8 cellular contexts compared by ENCODE assay signal in the genomic region with DNA sequence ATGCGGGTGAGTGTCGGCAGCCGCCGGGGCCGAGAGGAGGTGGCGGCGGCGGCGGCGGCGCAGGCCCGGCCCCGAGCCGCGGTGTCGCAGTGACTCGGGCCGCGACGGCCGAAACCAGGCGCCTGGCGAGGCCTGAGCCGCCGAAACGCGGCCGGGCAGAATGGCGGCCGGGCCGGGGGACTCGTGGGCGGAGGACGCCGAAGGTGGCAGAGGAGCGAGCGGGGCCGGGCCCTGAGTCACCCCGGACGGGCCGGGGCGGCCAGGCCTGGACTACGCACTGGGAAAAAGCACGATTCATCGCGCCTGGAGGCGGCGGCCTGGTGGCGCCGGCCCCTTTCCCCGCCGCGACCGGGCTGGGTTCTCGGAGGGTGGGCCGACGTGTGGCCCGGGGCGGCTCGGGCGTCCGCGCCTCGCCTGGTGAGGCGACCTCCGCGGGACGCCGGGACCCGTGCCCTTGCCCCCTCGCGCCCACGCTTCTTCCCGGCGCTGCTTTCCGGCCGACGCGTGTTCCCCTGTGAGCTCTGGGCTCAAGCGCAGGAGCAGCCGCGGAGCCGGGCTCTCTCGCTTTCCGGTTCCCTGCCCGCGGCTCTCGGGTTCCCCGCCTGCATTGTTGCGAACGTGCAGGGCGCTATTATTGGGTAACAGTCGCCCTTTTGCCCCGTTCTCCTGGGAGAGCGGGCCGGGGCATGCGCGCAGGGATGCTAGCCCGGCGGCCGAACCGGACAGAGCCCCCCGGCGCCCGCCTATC. TPM values are rescaled to one million over a fixed set of nuclear protein-coding genes. Genes with fewer than 3 reads are reported as not detected.
DNase-seq lines count a peak whose midpoint lies in the region; ATAC-seq and TF ChIP-seq lines count a peak whose summit lies in the region.

No MANE protein-coding gene starts in this region.

- H3K4me3 ChIP-seq in GM12864 (ENCODE audit: low read depth, low read length) (peak overlapping the region; percentile 93), IMR-90 (ENCODE audit: insufficient read depth, low read depth, low read length) (peak overlapping the region; percentile 92), right lobe of liver (peak overlapping the region; percentile 83 to 93 (median 91))

- H3K9me3 ChIP-seq in IMR-90 (ENCODE audit: control insufficient read depth, insufficient read depth, low read length): no peaks in the 10 kb centered on the region
- no peaks in the 10 kb centered on the region for H3K9me3 ChIP-seq in right lobe of liver

- peak overlapping the region; percentile 69 for H3K14ac ChIP-seq in IMR-90 (replicated peaks; ENCODE audit: low read depth, low read length)

- peaks cover 12% of the 10 kb centered on the region for H3K9me1 ChIP-seq in IMR-90 (ENCODE audit: insufficient read depth, low read length)

- H3K27me3 ChIP-seq in IMR-90 (ENCODE audit: control insufficient read depth, insufficient read depth, low read length): no peaks in the 10 kb centered on the region
- H3K27me3 ChIP-seq in right lobe of liver: no peaks in the 10 kb centered on the region

- WGBS in IMR-90 (ENCODE audit: extremely low coverage in 2 of 2, insufficient read length in 1 of 2), 2 experiments: 0% methylated on average over 91 of the region's 105 CpGs; no CpG with 5 or more reads in 1 of the 2 experiments
- 0% methylated on average over 27 of the region's 105 CpGs for WGBS in right lobe of liver (ENCODE audit: insufficient coverage, low coverage, low lambda C conversion rate, missing lambda C conversion rate)

- 0 out of 2 replicates have a peak overlapping the region, but pooled peaks have one; percentile 25 for H3K23ac ChIP-seq in IMR-90 (ENCODE audit: low read depth, low read length)

- no peak overlapping the region for H2BK120ac ChIP-seq in IMR-90 (ENCODE audit: low read depth, low read length)

- H3K4me2 ChIP-seq in IMR-90 (ENCODE audit: low read depth, low read length): peak overlapping the region; percentile 6; the same call in 1 of the 2 replicates

- peak overlapping the region; percentile 90 for H3K27ac ChIP-seq in IMR-90 (ENCODE audit: insufficient read depth, low read length)
- H3K27ac ChIP-seq in cingulate gyrus (ENCODE audit: low read depth, low read length): peak overlapping the region; percentile 60
- peak overlapping the region; percentile 97 to 100 (median 99) for H3K27ac ChIP-seq in right lobe of liver

- POLR2A ChIA-PET in IMR-90 (lab: Charles Lee; ENCODE audit: unreplicated experiment): interaction anchor here (0.6 kb wide), 1 partner anchor 122 kb away, joined by 13 read pairs; no protein-coding TSS in a partner anchor

- H3K9ac ChIP-seq in IMR-90 (ENCODE audit: low read depth, low read length): peak overlapping the region; percentile 91

- no peak overlapping the region for H2BK15ac ChIP-seq in IMR-90 (ENCODE audit: low read depth, low read length)

- H3K79me1 ChIP-seq in IMR-90 (ENCODE audit: low read depth in 1 of 2, low read length in 2 of 2): peaks cover 0 to 22% of the 10 kb centered on the region in 2 experiments; a peak in 2 of 4 replicates

- H3K56ac ChIP-seq in IMR-90 (ENCODE audit: extremely low read depth, insufficient read depth, low read length): peak overlapping the region; percentile 19; the same call in 1 of the 2 replicates

- DNase-seq in GM12864 (ENCODE audit: low read depth): no peak
- peak; percentile 45 for DNase-seq in IMR-90
- DNase-seq in activated CD4-positive, CD25-positive, alpha-beta regulatory T cell (lab: John Stamatoyannopoulos, UW): peak; percentile 35 to 53 (median 41)
- peak; percentile 74 to 84 (median 80) for DNase-seq in right lobe of liver
- peak; percentile 36 to 56 (median 38) for DNase-seq in stimulated activated CD4-positive, alpha-beta T cell treated with anti-CD3 and anti-CD28 coated beads, TNF-alpha, amount 100 ng/mL, for 48 hours (ENCODE audit: low read depth in 3 of 3)
- no peak for DNase-seq in H4 (ENCODE audit: low spot score)

- in situ Hi-C loops in IMR-90 (cut with MboI; ENCODE audit: low sequenced_read_pairs): no loop called here

- intact Hi-C loops in IMR-90 (cut with micrococcal nuclease) (loop anchor here (2.0 kb wide), 1 partner anchor 186 kb away; a partner anchor contains a TSS), right lobe of liver (cut with DNase I) (no loop called here)

- H2BK20ac ChIP-seq in IMR-90 (ENCODE audit: low read depth, low read length): no peak overlapping the region

- TF ChIP-seq POLR2A in IMR-90 (IDR thresholded peaks at IDR 0.05; ENCODE audit: low read depth, low read length) (no peak), right lobe of liver (IDR thresholded peaks at IDR 0.05) (peak; percentile 61)

- peak overlapping the region; percentile 62; the same call in 1 of the 2 replicates for H3K4ac ChIP-seq in IMR-90 (ENCODE audit: low read depth, low read length)

- peaks cover 10% of the 10 kb centered on the region for H3K4me1 ChIP-seq in IMR-90 (ENCODE audit: control insufficient read depth, insufficient read depth, low read length)
- peaks cover 0 to 24% (median 12%) of the 10 kb centered on the region in 4 donors for H3K4me1 ChIP-seq in right lobe of liver

- H3K18ac ChIP-seq in IMR-90 (ENCODE audit: low read depth, low read length): peak overlapping the region; percentile 32; the same call in 1 of the 2 replicates

- peak overlapping the region; percentile 92 for H2AFZ ChIP-seq in IMR-90 (replicated peaks; ENCODE audit: low read length, poor library complexity)

- H4K91ac ChIP-seq in IMR-90 (ENCODE audit: insufficient read depth, low read depth, low read length): peak overlapping the region; percentile 71; the same call in 1 of the 2 replicates

- H4K8ac ChIP-seq in IMR-90 (ENCODE audit: low read depth in 2 of 2, low read length in 2 of 2): peak overlapping the region in 1 of 2 experiments; percentile 42; a peak in 2 of 4 replicates

- CTCF ChIA-PET in IMR-90 (lab: Yijun Ruan, JAX): no interaction called here

- no peak for TF ChIP-seq RAD21 in IMR-90 (IDR thresholded peaks at IDR 0.05; ENCODE audit: low read length)

- H2AK9ac ChIP-seq in IMR-90 (replicated peaks; ENCODE audit: low read depth, low read length, poor library complexity): peak overlapping the region; percentile 96

- no TSS peak for BruUV-seq in IMR-90 (replicated peaks; lab: Mats Ljungman, UMichigan)

- no peak overlapping the region for H4K5ac ChIP-seq in IMR-90 (ENCODE audit: low read depth, low read length)

- H2BK5ac ChIP-seq in IMR-90 (ENCODE audit: low read depth, low read length, poor library complexity, severe bottlenecking): peak overlapping the region; percentile 89

- TF ChIP-seq CTCF in GM12864 (IDR thresholded peaks at IDR 0.05; ENCODE audit: low read depth, low read length, missing control alignments): no peak
- no peak for TF ChIP-seq CTCF in IMR-90 (conservative IDR thresholded peaks at IDR 0.05; ENCODE audit: low read depth, low read length)
- TF ChIP-seq CTCF in right lobe of liver (IDR thresholded peaks at IDR 0.05): no peak

- peaks cover 42% of the 10 kb centered on the region for H4K20me1 ChIP-seq in IMR-90 (ENCODE audit: insufficient read depth, low read length)

- dilution Hi-C loops in IMR-90 (cut with HindIII; ENCODE audit: low sequenced_read_pairs, unreplicated experiment): no loop called here

- ATAC-seq in GM21576 (IDR thresholded peaks at IDR 0.05; ENCODE audit: unreplicated experiment) (peak; percentile 33), IMR-90 (ENCODE audit: low read depth) (peak; percentile 38), right lobe of liver (peak; percentile 57 to 78 (median 68))

- no peaks in the 10 kb centered on the region for H3K36me3 ChIP-seq in IMR-90 (ENCODE audit: control insufficient read depth, insufficient read depth, low read length)
- no peaks in the 10 kb centered on the region for H3K36me3 ChIP-seq in right lobe of liver

- H2AK5ac ChIP-seq in IMR-90 (ENCODE audit: low read depth, low read length): no peak overlapping the region

TF ChIP-seq in IMR-90, 13 proteins besides CTCF, POLR2A, EP300 and RAD21:
- peak; percentile 16; the same call in 1 of the 2 replicates for TF ChIP-seq MXI1 (IDR thresholded peaks at IDR 0.05; ENCODE audit: borderline replicate concordance, low read depth, low read length)
- peak; percentile 31; the same call in 1 of the 2 replicates for TF ChIP-seq CHD1 (IDR thresholded peaks at IDR 0.05; ENCODE audit: low read depth, low read length)
- no peak for TF ChIP-seq MAZ (IDR thresholded peaks at IDR 0.05; ENCODE audit: borderline replicate concordance, low read depth, low read length)
- TF ChIP-seq CEBPB (IDR thresholded peaks at IDR 0.05; ENCODE audit: low read depth, low read length): peak; percentile 72

RNA-seq across cellular contexts. Expression of a gene that starts 0.5 kb away (rescaled TPM):
- total RNA-seq in IMR-90 (2012; rRNA removed): 46.2 and 61.4 TPM in 2 replicates
- 39.4 and 44.0 TPM in 2 replicates for polyA plus RNA-seq in IMR-90 (2012; rRNA removed)
- 12.8 and 16.9 TPM in 2 replicates for polyA plus RNA-seq in IMR-90 (2012; cell fraction: cytosol; rRNA removed)
- 9.5 and 39.8 TPM in 2 replicates for polyA plus RNA-seq in IMR-90 (2012; cell fraction: nucleus; rRNA removed; ENCODE audit: low replicate concordance)
- total RNA-seq in right lobe of liver: 10 to 100 TPM; 22.3 to 46.3 (median 30.8) TPM
- total RNA-seq in H4 (2014; rRNA removed; shearing (Covaris generic)): 48.0 and 56.0 TPM in 2 replicates

Comparison
In these comparisons a context has a peak if more than half of its experiments do, and no peak if none do; other contexts are left out.
1. DNase-seq: peak in IMR-90 (single experiment), activated CD4-positive, CD25-positive, alpha-beta regulatory T cell (4 of 4), right lobe of liver (3 of 3) and stimulated activated CD4-positive, alpha-beta T cell treated with anti-CD3 and anti-CD28 coated beads, TNF-alpha, amount 100 ng/mL, for 48 hours (3 of 3); none in GM12864 (single experiment) and H4 (single experiment).
2. Peak in every context shown above with its lines, with median percentiles within 50 percentile points of each other: H3K4me3 ChIP-seq, ATAC-seq and H3K27ac ChIP-seq.